In the genomic region with DNA sequence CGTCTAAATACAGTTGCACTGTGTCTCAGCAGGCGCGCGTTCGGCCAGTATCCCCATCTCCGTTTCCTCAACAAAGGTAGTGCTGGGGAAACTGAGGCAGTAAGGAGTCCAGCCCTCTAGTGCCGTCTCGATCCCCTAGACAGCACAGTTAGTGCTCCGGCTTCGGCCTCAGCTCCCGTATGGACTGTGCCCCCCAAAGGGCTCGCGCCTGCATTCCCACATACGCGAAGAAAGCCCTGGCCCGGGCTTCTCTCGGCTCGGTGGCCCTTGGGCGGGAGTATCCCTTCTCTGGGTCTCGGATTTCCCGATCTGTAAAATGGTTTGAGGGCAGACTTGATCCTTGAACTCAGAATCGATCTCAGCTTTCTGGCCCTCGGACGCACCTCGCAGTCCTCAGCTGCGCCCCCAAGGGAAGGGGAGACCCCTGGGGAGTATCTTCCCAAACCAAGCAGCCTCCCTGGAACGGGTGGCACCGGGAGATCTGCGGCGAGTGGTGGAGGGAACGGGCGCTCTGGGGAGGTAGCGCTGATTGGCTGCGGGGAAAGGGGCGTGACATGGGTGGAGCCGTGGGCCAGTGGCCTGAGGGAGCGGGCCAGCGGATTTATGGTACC, we compare ENCODE assay signal across 8 cellular contexts. TPM values are rescaled to one million over a fixed set of nuclear protein-coding genes. Genes with fewer than 3 reads are reported as not detected.
DNase-seq lines count a peak whose midpoint lies in the region; ATAC-seq, FAIRE-seq and TF ChIP-seq lines count a peak whose summit lies in the region.

No MANE protein-coding gene starts in this region.

- H3K9ac ChIP-seq in adipocyte (ENCODE audit: low read length), result peak overlapping the region; percentile 100

- DNase-seq in EL (peak; percentile 80), HCEC 1CT (peak; percentile 81), NCI-H1048 (lab: John Stamatoyannopoulos, UW) (peak; percentile 40), SKM-1 (lab: John Stamatoyannopoulos, UW; ENCODE audit: unreplicated experiment) (peak; percentile 46), adipocyte (ENCODE audit: low read depth) (peak; percentile 93), cardiac septum (ENCODE audit: low spot score) (peak; percentile 93), pancreas (peak; percentile 82 to 93 (median 86)), urothelium cell line (ENCODE audit: low spot score) (peak; percentile 91)

- peak; percentile 55 to 79 (median 64) for ATAC-seq in pancreas

- H3K27ac ChIP-seq in pancreas, result peak overlapping the region; percentile 80 to 93 (median 88)

- peaks cover 26% of the 10 kb centered on the region for H3K36me3 ChIP-seq in adipocyte (ENCODE audit: control insufficient read depth, insufficient read depth, low read length, severe bottlenecking)
- peaks cover 0 to 13% (median 13%) of the 10 kb centered on the region in 3 donors for H3K36me3 ChIP-seq in pancreas

- TF ChIP-seq CTCF in pancreas (IDR thresholded peaks at IDR 0.05), result no peak

- no peak for FAIRE-seq in pancreas (lab: Jason Lieb, UNC)
- no peak for FAIRE-seq in urothelium cell line (lab: Jason Lieb, UNC)

- H3K27me3 ChIP-seq in adipocyte (replicated peaks; ENCODE audit: control insufficient read depth, insufficient read depth, low read length), result peaks cover 6% of the 10 kb centered on the region
- no peaks in the 10 kb centered on the region for H3K27me3 ChIP-seq in pancreas

- H3K9me3 ChIP-seq in adipocyte (ENCODE audit: control insufficient read depth, low read length) (no peaks in the 10 kb centered on the region), pancreas (no peaks in the 10 kb centered on the region)

- intact Hi-C loops in cardiac septum (cut with DNase I) (loop anchor here (1.0 kb wide), 1 partner anchor 71 kb away; a partner anchor contains a TSS), pancreas (cut with DNase I) (loop anchor here in 1 of 3 donors (10.0 kb wide), 1 partner anchor 54 kb away; no protein-coding TSS in a partner anchor)

- H3K4me3 ChIP-seq in adipocyte (ENCODE audit: low read length), result peak overlapping the region; percentile 100
- H3K4me3 ChIP-seq in pancreas, result peak overlapping the region; percentile 65 to 95 (median 92)

- 0 to 1% methylated on average over 38 of the region's 38 CpGs for WGBS in pancreas, 2 donors

- H3K4me1 ChIP-seq in adipocyte (ENCODE audit: control insufficient read depth, insufficient read depth, low read length), result peaks cover 12% of the 10 kb centered on the region
- peaks cover 18 to 21% (median 19%) of the 10 kb centered on the region in 3 donors for H3K4me1 ChIP-seq in pancreas

RNA-seq across cellular contexts. Expression of a gene that starts 0.8 kb away (rescaled TPM):
- total RNA-seq in cardiac septum (13.0 TPM), pancreas (10 to 100 TPM; 18.6 to 26.8 (median 23.6) TPM)
- 10 to 100 TPM; 39.2 to 44.3 TPM for polyA plus RNA-seq in pancreas

RNA-seq across cellular contexts. Expression of a gene that starts 4.0 kb away (rescaled TPM):
- total RNA-seq in cardiac septum (not detected), pancreas (10 to 100 TPM in 5 of 6 donors, 1 to 10 TPM in 1; 9.0 to 20.4 (median 16.9) TPM)
- polyA plus RNA-seq in pancreas, result 10 to 100 TPM; 48.2 to 48.4 TPM

RNA-seq across cellular contexts. Expression of a gene that starts 11.4 kb away (rescaled TPM):
- total RNA-seq in cardiac septum (0.54 TPM), pancreas (under 1 TPM in 5 of 6 donors, not detected in 1; 0.28 to 0.66 (median 0.40) TPM)
- polyA plus RNA-seq in pancreas, result 1 to 10 TPM in 1 of 2 donors, under 1 TPM in 1; 0.12 to 1.3 TPM

RNA-seq across cellular contexts. Expression of a gene that starts 33.0 kb away (rescaled TPM):
- total RNA-seq in cardiac septum (7.5 TPM), pancreas (10 to 100 TPM; 21.3 to 49.7 (median 40.6) TPM)
- polyA plus RNA-seq in pancreas, result 10 to 100 TPM; 22.5 to 31.6 TPM

Comparison
In these comparisons a context has a peak if more than half of its experiments do, and no peak if none do; other contexts are left out.
1. Peak in every context shown above with its lines: DNase-seq, ATAC-seq, H3K4me3 ChIP-seq and H3K27ac ChIP-seq.
2. DNase-seq: peak in every context shown above with its lines; median percentile 93 in adipocyte; 93 in cardiac septum; 91 in urothelium cell line; 86 in pancreas; 81 in HCEC 1CT; 80 in EL; 46 in SKM-1; 40 in NCI-H1048.